Comparison of ENCODE assay signal across 17 cellular contexts in the genomic region with DNA sequence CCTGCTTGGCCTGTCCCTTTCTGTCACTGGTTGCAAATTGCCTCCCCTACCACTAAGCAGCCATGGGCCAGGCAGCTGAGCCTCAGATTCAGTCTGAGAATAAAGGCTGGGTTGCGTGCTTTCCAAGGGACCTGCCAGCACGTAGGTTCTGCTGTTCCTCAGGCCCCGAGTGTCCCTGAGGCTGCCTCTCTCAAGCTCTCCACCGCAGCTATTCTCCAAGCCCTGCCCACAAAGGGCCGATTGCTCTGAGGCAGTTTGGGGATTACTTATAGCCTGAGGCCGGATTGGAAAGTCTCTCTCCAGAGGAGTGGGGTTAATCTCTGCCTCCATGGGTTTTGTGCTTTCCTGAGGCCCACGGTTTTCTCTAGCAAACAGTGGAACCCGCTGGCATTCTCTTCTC.
"Had no signal": no experiment of that assay in that cellular context is flagged by ENCODE, and none has a peak within 500 bp of the region (broad histone marks: within the 10 kb centered on the region; RNA-seq: fewer than 3 reads in every experiment).

No MANE protein-coding gene starts in this region.

- DNase-seq: effector CD8-positive, alpha-beta T cell; heart right ventricle; hypothalamus; kidney glomerular epithelial cell; mammary epithelial cell; natural killer cell; nucleus accumbens; ovary; stimulated activated CD4-positive, alpha-beta T cell treated with anti-CD3 and anti-CD28 coated beads, Interleukin-2, amount 100 ng/mL, for 48 hours; stimulated activated naive CD4-positive, alpha-beta T cell treated with Interleukin-2 at 50 U/mL for 16 hours; upper lobe of left lung; uterus had no signal

- H3K4me3 Mint-ChIP-seq: natural killer cell, neural crest cell had no signal

- H3K4me1 ChIP-seq: right atrium auricular region, upper lobe of left lung, uterus had no signal

- H3K4me3 ChIP-seq: coronary artery, heart right ventricle, ovary, right atrium auricular region, smooth muscle cell, upper lobe of left lung, uterus had no signal

- H3K27me3 ChIP-seq: ovary, right atrium auricular region, upper lobe of left lung had no signal

- H3K9me3 ChIP-seq: ovary had no signal

- H3K27ac Mint-ChIP-seq: natural killer cell had no signal

- H3K27ac ChIP-seq: coronary artery, ovary, upper lobe of left lung, uterus had no signal

- H3K4me1 Mint-ChIP-seq: natural killer cell had no signal

- H3K4me2 ChIP-seq: smooth muscle cell had no signal

- H3K9me3 Mint-ChIP-seq: natural killer cell had no signal

- ATAC-seq: esophagus mucosa, natural killer cell had no signal

- H3K36me3 ChIP-seq: heart right ventricle, ovary, right atrium auricular region, upper lobe of left lung, uterus had no signal
